Comparison of ENCODE assay signal across 14 cellular contexts in genomic region chr2:20515293-20516220, GRCh38.
DNase-seq lines count a peak whose midpoint lies in the region; TF ChIP-seq lines count a peak whose summit lies in the region.
"Had no signal": no experiment of that assay in that cellular context is flagged by ENCODE, and none has a peak within 500 bp of the region (broad histone marks: within the 10 kb centered on the region; RNA-seq: fewer than 3 reads in every experiment).

No MANE protein-coding gene starts in this region.

- H3K27ac ChIP-seq in temporal lobe (ENCODE audit: low read depth, low read length) (peak overlapping the region; percentile 99), uterus (no peak overlapping the region)
- H3K27ac ChIP-seq: psoas muscle had no signal

- no peak overlapping the region for H3K4me3 ChIP-seq in uterus
- H3K4me3 ChIP-seq: psoas muscle had no signal

- no peaks in the 10 kb centered on the region for H3K27me3 ChIP-seq in uterus

- peak overlapping the region; percentile 94 for H3K27ac Mint-ChIP-seq in chondrocyte (ENCODE audit: unreplicated experiment)
- H3K27ac Mint-ChIP-seq in mesothelial cell of epicardium = peak overlapping the region; percentile 32
- H3K27ac Mint-ChIP-seq: activated naive CD8-positive, alpha-beta T cell; CD4-positive, alpha-beta T cell had no signal

- no peaks in the 10 kb centered on the region for H3K9me3 Mint-ChIP-seq in chondrocyte (ENCODE audit: low read depth)
- peaks cover 10% of the 10 kb centered on the region for H3K9me3 Mint-ChIP-seq in mesothelial cell of epicardium
- H3K9me3 Mint-ChIP-seq: CD4-positive, alpha-beta T cell had no signal

- TF ChIP-seq POLR2A in uterus (IDR thresholded peaks at IDR 0.05) = no peak

- H3K4me1 Mint-ChIP-seq in chondrocyte (ENCODE audit: low read depth) (peaks cover 23% of the 10 kb centered on the region), mesothelial cell of epicardium (peaks cover 14% of the 10 kb centered on the region)

- H3K36me3 Mint-ChIP-seq in chondrocyte (ENCODE audit: low read depth) (no peaks in the 10 kb centered on the region), mesothelial cell of epicardium (no peaks in the 10 kb centered on the region)
- H3K36me3 Mint-ChIP-seq: activated naive CD8-positive, alpha-beta T cell had no signal

- TF ChIP-seq CTCF in chondrocyte (IDR thresholded peaks at IDR 0.05) (no peak), mesothelial cell of epicardium (IDR thresholded peaks at IDR 0.05; ENCODE audit: unreplicated experiment) (no peak), uterus (IDR thresholded peaks at IDR 0.05) (no peak)

- H3K27me3 Mint-ChIP-seq in chondrocyte (ENCODE audit: low read depth) (no peaks in the 10 kb centered on the region), mesothelial cell of epicardium (ENCODE audit: low read depth) (no peaks in the 10 kb centered on the region)

- H3K9me3 ChIP-seq in uterus = no peaks in the 10 kb centered on the region
- H3K9me3 ChIP-seq: psoas muscle had no signal

- intact Hi-C loops in uterus (cut with DNase I; ENCODE audit: low total_unique reads) = no loop called here

- no peaks in the 10 kb centered on the region for H3K4me1 ChIP-seq in uterus
- H3K4me1 ChIP-seq: psoas muscle had no signal

- DNase-seq in RPMI7951 (ENCODE audit: low read depth) = peak; percentile 34
- DNase-seq in chondrocyte (ENCODE audit: low spot score) = no peak
- DNase-seq in mesothelial cell of epicardium (ENCODE audit: low spot score in 2 of 2, unreplicated experiment in 2 of 2) = no peak
- no peak for DNase-seq in uterus
- no peak for DNase-seq in NCI-H1694 (lab: John Stamatoyannopoulos, UW)
- no peak for DNase-seq in GM19238 (ENCODE audit: insufficient read length, low spot score)
- DNase-seq: activated CD8-positive, alpha-beta memory T cell treated with anti-CD3 and anti-CD28 coated beads, Interleukin-2, amount 50 U/mL, for 48 hours; CD4-positive, alpha-beta T cell; NCI-H1417 treated with DMSO at 0.1 percent for 48 hours; NCI-H446 had no signal

- H3K36me3 ChIP-seq in uterus = no peaks in the 10 kb centered on the region

- H3K4me3 Mint-ChIP-seq in chondrocyte (ENCODE audit: unreplicated experiment) (no peak overlapping the region), mesothelial cell of epicardium (no peak overlapping the region)
- H3K4me3 Mint-ChIP-seq: activated naive CD8-positive, alpha-beta T cell; CD4-positive, alpha-beta T cell; IgD-negative memory B cell had no signal
